4 cellular contexts compared by ENCODE assay signal in the genomic region with DNA sequence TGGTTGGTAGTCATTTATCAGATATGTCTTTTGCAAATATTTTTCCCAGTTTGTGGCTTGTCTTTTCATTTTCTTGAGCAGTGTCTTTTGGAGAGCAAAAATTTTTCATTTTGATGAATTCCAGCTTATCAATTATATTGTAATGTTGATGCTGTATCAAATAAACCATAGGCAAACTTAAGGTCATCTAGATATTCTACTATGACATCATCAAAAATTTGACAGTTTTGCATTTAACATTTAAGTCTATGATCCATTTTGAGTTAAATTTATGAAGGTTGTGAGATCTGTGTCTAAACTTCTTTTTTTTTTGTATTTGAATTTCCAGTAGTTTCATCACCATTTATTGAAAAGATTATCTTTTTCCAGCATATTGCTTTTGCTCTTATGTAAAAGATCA.
A peak's percentile ranks its signal among the peaks of the same experiment; 100 is the strongest.
TF ChIP-seq lines count a peak whose summit lies in the region.

No MANE protein-coding gene starts in this region.

TF ChIP-seq in HepG2, 621 proteins besides CTCF, POLR2A, EP300 and RAD21 (continues in another document):
- TF ChIP-seq, protein P1, sequence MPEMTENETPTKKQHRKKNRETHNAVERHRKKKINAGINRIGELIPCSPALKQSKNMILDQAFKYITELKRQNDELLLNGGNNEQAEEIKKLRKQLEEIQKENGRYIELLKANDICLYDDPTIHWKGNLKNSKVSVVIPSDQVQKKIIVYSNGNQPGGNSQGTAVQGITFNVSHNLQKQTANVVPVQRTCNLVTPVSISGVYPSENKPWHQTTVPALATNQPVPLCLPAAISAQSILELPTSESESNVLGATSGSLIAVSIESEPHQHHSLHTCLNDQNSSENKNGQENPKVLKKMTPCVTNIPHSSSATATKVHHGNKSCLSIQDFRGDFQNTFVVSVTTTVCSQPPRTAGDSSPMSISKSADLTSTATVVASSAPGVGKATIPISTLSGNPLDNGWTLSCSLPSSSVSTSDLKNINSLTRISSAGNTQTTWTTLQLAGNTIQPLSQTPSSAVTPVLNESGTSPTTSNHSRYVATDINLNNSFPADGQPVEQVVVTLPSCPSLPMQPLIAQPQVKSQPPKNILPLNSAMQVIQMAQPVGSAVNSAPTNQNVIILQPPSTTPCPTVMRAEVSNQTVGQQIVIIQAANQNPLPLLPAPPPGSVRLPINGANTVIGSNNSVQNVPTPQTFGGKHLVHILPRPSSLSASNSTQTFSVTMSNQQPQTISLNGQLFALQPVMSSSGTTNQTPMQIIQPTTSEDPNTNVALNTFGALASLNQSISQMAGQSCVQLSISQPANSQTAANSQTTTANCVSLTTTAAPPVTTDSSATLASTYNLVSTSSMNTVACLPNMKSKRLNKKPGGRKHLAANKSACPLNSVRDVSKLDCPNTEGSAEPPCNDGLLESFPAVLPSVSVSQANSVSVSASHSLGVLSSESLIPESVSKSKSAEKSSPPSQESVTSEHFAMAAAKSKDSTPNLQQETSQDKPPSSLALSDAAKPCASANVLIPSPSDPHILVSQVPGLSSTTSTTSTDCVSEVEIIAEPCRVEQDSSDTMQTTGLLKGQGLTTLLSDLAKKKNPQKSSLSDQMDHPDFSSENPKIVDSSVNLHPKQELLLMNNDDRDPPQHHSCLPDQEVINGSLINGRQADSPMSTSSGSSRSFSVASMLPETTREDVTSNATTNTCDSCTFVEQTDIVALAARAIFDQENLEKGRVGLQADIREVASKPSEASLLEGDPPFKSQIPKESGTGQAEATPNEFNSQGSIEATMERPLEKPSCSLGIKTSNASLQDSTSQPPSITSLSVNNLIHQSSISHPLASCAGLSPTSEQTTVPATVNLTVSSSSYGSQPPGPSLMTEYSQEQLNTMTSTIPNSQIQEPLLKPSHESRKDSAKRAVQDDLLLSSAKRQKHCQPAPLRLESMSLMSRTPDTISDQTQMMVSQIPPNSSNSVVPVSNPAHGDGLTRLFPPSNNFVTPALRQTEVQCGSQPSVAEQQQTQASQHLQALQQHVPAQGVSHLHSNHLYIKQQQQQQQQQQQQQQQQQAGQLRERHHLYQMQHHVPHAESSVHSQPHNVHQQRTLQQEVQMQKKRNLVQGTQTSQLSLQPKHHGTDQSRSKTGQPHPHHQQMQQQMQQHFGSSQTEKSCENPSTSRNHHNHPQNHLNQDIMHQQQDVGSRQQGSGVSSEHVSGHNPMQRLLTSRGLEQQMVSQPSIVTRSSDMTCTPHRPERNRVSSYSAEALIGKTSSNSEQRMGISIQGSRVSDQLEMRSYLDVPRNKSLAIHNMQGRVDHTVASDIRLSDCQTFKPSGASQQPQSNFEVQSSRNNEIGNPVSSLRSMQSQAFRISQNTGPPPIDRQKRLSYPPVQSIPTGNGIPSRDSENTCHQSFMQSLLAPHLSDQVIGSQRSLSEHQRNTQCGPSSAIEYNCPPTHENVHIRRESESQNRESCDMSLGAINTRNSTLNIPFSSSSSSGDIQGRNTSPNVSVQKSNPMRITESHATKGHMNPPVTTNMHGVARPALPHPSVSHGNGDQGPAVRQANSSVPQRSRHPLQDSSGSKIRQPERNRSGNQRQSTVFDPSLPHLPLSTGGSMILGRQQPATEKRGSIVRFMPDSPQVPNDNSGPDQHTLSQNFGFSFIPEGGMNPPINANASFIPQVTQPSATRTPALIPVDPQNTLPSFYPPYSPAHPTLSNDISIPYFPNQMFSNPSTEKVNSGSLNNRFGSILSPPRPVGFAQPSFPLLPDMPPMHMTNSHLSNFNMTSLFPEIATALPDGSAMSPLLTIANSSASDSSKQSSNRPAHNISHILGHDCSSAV (CRISPR knock-in tag; IDR thresholded peaks at IDR 0.05; ENCODE audit: borderline replicate concordance): no peak

TF ChIP-seq in HEK293, 187 proteins besides CTCF, POLR2A, EP300 and RAD21:
- no peak for TF ChIP-seq ZNF544 (tag by site-specific recombination; IDR thresholded peaks at IDR 0.05)
- TF ChIP-seq, protein P2, sequence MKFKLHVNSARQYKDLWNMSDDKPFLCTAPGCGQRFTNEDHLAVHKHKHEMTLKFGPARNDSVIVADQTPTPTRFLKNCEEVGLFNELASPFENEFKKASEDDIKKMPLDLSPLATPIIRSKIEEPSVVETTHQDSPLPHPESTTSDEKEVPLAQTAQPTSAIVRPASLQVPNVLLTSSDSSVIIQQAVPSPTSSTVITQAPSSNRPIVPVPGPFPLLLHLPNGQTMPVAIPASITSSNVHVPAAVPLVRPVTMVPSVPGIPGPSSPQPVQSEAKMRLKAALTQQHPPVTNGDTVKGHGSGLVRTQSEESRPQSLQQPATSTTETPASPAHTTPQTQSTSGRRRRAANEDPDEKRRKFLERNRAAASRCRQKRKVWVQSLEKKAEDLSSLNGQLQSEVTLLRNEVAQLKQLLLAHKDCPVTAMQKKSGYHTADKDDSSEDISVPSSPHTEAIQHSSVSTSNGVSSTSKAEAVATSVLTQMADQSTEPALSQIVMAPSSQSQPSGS (tag by site-specific recombination; IDR thresholded peaks at IDR 0.05; ENCODE audit: low read depth): peak; percentile 66
TF ChIP-seq in HEK293: peak in this region for 1.

TF ChIP-seq in GM12878, 131 proteins besides CTCF, POLR2A, EP300 and RAD21 (continues in another document):
- TF ChIP-seq, protein P3, sequence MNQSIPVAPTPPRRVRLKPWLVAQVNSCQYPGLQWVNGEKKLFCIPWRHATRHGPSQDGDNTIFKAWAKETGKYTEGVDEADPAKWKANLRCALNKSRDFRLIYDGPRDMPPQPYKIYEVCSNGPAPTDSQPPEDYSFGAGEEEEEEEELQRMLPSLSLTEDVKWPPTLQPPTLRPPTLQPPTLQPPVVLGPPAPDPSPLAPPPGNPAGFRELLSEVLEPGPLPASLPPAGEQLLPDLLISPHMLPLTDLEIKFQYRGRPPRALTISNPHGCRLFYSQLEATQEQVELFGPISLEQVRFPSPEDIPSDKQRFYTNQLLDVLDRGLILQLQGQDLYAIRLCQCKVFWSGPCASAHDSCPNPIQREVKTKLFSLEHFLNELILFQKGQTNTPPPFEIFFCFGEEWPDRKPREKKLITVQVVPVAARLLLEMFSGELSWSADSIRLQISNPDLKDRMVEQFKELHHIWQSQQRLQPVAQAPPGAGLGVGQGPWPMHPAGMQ (IDR thresholded peaks at IDR 0.05; ENCODE audit: borderline replicate concordance): no peak
- TF ChIP-seq, protein P4, sequence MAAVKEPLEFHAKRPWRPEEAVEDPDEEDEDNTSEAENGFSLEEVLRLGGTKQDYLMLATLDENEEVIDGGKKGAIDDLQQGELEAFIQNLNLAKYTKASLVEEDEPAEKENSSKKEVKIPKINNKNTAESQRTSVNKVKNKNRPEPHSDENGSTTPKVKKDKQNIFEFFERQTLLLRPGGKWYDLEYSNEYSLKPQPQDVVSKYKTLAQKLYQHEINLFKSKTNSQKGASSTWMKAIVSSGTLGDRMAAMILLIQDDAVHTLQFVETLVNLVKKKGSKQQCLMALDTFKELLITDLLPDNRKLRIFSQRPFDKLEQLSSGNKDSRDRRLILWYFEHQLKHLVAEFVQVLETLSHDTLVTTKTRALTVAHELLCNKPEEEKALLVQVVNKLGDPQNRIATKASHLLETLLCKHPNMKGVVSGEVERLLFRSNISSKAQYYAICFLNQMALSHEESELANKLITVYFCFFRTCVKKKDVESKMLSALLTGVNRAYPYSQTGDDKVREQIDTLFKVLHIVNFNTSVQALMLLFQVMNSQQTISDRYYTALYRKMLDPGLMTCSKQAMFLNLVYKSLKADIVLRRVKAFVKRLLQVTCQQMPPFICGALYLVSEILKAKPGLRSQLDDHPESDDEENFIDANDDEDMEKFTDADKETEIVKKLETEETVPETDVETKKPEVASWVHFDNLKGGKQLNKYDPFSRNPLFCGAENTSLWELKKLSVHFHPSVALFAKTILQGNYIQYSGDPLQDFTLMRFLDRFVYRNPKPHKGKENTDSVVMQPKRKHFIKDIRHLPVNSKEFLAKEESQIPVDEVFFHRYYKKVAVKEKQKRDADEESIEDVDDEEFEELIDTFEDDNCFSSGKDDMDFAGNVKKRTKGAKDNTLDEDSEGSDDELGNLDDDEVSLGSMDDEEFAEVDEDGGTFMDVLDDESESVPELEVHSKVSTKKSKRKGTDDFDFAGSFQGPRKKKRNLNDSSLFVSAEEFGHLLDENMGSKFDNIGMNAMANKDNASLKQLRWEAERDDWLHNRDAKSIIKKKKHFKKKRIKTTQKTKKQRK (IDR thresholded peaks at IDR 0.05; ENCODE audit: low read depth, low read length): no peak
- TF ChIP-seq, protein P5, sequence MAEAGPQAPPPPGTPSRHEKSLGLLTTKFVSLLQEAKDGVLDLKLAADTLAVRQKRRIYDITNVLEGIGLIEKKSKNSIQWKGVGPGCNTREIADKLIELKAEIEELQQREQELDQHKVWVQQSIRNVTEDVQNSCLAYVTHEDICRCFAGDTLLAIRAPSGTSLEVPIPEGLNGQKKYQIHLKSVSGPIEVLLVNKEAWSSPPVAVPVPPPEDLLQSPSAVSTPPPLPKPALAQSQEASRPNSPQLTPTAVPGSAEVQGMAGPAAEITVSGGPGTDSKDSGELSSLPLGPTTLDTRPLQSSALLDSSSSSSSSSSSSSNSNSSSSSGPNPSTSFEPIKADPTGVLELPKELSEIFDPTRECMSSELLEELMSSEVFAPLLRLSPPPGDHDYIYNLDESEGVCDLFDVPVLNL (IDR thresholded peaks at IDR 0.05; ENCODE audit: low read depth, low read length): no peak
- no peak for TF ChIP-seq ZBED1 (IDR thresholded peaks at IDR 0.05; ENCODE audit: borderline replicate concordance)
- 0 out of 2 replicates have a peak, but pooled peaks have one; percentile 12 for TF ChIP-seq ATF7 (IDR thresholded peaks at IDR 0.05; ENCODE audit: low read depth)
- TF ChIP-seq RELA (IDR thresholded peaks at IDR 0.05; ENCODE audit: borderline replicate concordance, partially characterized antibody): no peak
- no peak for TF ChIP-seq SIN3A (IDR thresholded peaks at IDR 0.05; ENCODE audit: low read depth, low read length)

TF ChIP-seq in K562, 482 proteins besides CTCF, POLR2A, EP300 and RAD21:
- TF ChIP-seq BMI1 (IDR thresholded peaks at IDR 0.05; ENCODE audit: low read length): no peak
- TF ChIP-seq, protein P6, sequence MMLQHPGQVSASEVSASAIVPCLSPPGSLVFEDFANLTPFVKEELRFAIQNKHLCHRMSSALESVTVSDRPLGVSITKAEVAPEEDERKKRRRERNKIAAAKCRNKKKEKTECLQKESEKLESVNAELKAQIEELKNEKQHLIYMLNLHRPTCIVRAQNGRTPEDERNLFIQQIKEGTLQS (IDR thresholded peaks at IDR 0.05): peak; percentile 17; the same call in 1 of the 2 replicates
- TF ChIP-seq, protein P6 (CRISPR knock-in tag; conservative IDR thresholded peaks at IDR 0.05): no peak
